Comparison of ENCODE assay signal across 8 cellular contexts in the genomic region with DNA sequence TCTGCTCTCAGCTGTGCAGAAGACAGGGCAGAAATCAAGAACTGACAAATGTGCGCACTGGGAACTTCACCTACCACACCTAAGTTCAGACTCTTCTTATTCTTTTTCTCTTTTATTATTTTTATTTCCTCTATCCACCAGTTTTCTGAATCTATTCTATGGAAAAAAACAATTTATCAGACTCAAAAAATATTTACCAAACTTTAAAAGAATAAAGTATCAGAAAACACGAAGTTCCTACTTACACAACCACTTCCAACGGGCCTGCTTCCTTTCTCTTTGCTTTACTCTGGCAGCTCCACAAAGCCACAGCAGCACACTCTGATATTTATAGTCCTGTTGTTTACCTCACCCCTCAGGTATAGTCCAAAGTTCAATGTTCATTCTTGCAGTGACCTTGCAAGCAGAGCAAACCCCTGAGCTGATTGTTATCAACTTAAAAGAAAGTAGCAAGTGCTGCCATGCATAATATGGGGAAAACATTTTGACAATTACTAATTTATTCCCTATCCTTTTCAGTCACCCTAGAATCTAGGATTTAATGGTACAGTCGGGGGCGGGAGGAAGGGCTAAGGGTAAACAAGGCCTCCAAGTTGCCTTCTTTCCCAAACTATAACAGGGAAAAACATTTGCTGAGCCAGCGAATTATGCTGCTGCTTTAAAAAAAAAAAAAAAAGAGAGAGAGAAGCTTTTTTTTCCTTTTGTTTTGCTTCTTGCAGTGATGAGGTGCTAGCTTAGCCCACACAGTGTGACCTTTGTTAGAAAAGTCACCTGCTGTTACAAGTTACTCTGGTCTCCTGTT. TPM values are rescaled to one million over a fixed set of nuclear protein-coding genes. Genes with fewer than 3 reads are reported as not detected.
DNase-seq lines count a peak whose midpoint lies in the region; ATAC-seq and TF ChIP-seq lines count a peak whose summit lies in the region.

A gene with protein sequence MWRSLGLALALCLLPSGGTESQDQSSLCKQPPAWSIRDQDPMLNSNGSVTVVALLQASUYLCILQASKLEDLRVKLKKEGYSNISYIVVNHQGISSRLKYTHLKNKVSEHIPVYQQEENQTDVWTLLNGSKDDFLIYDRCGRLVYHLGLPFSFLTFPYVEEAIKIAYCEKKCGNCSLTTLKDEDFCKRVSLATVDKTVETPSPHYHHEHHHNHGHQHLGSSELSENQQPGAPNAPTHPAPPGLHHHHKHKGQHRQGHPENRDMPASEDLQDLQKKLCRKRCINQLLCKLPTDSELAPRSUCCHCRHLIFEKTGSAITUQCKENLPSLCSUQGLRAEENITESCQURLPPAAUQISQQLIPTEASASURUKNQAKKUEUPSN (minus strand): TSS at position 302 of the 802 bp plus-strand sequence. CDS start 3,539 bp downstream, outside the sequence.

- intact Hi-C loops in activated CD4-positive, alpha-beta T cell treated with anti-CD3 and anti-CD28 coated beads, Interleukin-2, amount 10 ng/mL, durations not matched to agents 24 days and 14 days (cut with micrococcal nuclease) = no loop called here
- intact Hi-C loops in naive thymus-derived CD4-positive, alpha-beta T cell (cut with micrococcal nuclease) = no loop called here

- peak; percentile 13 for DNase-seq in activated CD4-positive, alpha-beta T cell treated with anti-CD3 and anti-CD28 coated beads, Interleukin-2, amount 10 ng/mL, durations not matched to agents 24 days and 14 days
- DNase-seq in activated CD4-positive, alpha-beta T cell treated with anti-CD3 and anti-CD28 coated beads for 1 hour = no peak
- peak; percentile 69 for DNase-seq in brain pericyte (ENCODE audit: low read depth, low spot score)
- no peak for DNase-seq in GM13976 (ENCODE audit: low spot score)
- no peak for DNase-seq in naive thymus-derived CD4-positive, alpha-beta T cell
- DNase-seq in DMS114 treated with DMSO at 0.1 percent for 48 hours (lab: John Stamatoyannopoulos, UW; ENCODE audit: unreplicated experiment) = no peak

- peak within 1 kb of the TSS in 20 of 21 experiments; percentile 29 to 88 (median 82) for H3K27ac ChIP-seq in skin epidermis
- H3K27ac ChIP-seq in naive thymus-derived CD4-positive, alpha-beta T cell (ENCODE audit: low read depth, low read length) = no peak within 1 kb of the TSS

- CTCF ChIA-PET in naive thymus-derived CD4-positive, alpha-beta T cell (lab: Charles Lee) = no interaction called here

- no peaks in the 10 kb centered on the region for H3K4me1 ChIP-seq in naive thymus-derived CD4-positive, alpha-beta T cell (ENCODE audit: control insufficient read depth in 2 of 2, insufficient read depth in 2 of 2, low read length in 2 of 2)

- no peaks in the 10 kb centered on the region for H3K9me3 ChIP-seq in iPS-18c (ENCODE audit: control insufficient read depth, insufficient read depth, low read length)
- H3K9me3 ChIP-seq in naive thymus-derived CD4-positive, alpha-beta T cell (ENCODE audit: control insufficient read depth in 2 of 3, low read length in 3 of 3) = no peaks in the 10 kb centered on the region

- no peaks in the 10 kb centered on the region for H3K27me3 ChIP-seq in naive thymus-derived CD4-positive, alpha-beta T cell (ENCODE audit: control insufficient read depth in 2 of 2, insufficient read depth in 2 of 2, low read length in 2 of 2)

- H3K36me3 Mint-ChIP-seq in activated CD4-positive, alpha-beta T cell treated with anti-CD3 and anti-CD28 coated beads, Interleukin-2, amount 10 ng/mL, durations not matched to agents 24 days and 14 days (ENCODE audit: low read depth) = no peaks in the 10 kb centered on the region
- peaks cover 0 to 3% (median 0%) of the 10 kb centered on the region in 5 donors for H3K36me3 Mint-ChIP-seq in naive thymus-derived CD4-positive, alpha-beta T cell

- POLR2A ChIA-PET in naive thymus-derived CD4-positive, alpha-beta T cell (lab: Charles Lee) = no interaction called here

- H3K36me3 ChIP-seq in naive thymus-derived CD4-positive, alpha-beta T cell (ENCODE audit: control insufficient read depth in 2 of 3, insufficient read depth in 3 of 3, low read length in 3 of 3) = no peaks in the 10 kb centered on the region

- ATAC-seq in naive thymus-derived CD4-positive, alpha-beta T cell = no peak

- TF ChIP-seq CTCF in GM13976 (IDR thresholded peaks at IDR 0.05; ENCODE audit: borderline replicate concordance, control extremely low read depth, extremely low read depth, insufficient read depth, missing control alignments) = no peak

- no peaks in the 10 kb centered on the region for H3K27me3 Mint-ChIP-seq in activated CD4-positive, alpha-beta T cell treated with anti-CD3 and anti-CD28 coated beads, Interleukin-2, amount 10 ng/mL, durations not matched to agents 24 days and 14 days
- no peaks in the 10 kb centered on the region for H3K27me3 Mint-ChIP-seq in naive thymus-derived CD4-positive, alpha-beta T cell

- no peak within 1 kb of the TSS for H3K27ac Mint-ChIP-seq in activated CD4-positive, alpha-beta T cell treated with anti-CD3 and anti-CD28 coated beads, Interleukin-2, amount 10 ng/mL, durations not matched to agents 24 days and 14 days
- peak within 1 kb of the TSS in 1 of 9 donors; percentile 54 for H3K27ac Mint-ChIP-seq in naive thymus-derived CD4-positive, alpha-beta T cell

- no peak within 1 kb of the TSS for H3K4me3 Mint-ChIP-seq in activated CD4-positive, alpha-beta T cell treated with anti-CD3 and anti-CD28 coated beads, Interleukin-2, amount 10 ng/mL, durations not matched to agents 24 days and 14 days
- no peak within 1 kb of the TSS for H3K4me3 Mint-ChIP-seq in naive thymus-derived CD4-positive, alpha-beta T cell

- in situ Hi-C loops in GM13976 (cut with MboI; ENCODE audit: low sequenced_read_pairs, unreplicated experiment) = no loop called here

- peak within 1 kb of the TSS; percentile 2; the same call in 1 of the 2 replicates for H3K4me3 ChIP-seq in iPS-18c (ENCODE audit: insufficient read depth, low read depth, low read length)
- peak within 1 kb of the TSS; percentile 23 to 50 (median 37) for H3K4me3 ChIP-seq in skin epidermis
- H3K4me3 ChIP-seq in naive thymus-derived CD4-positive, alpha-beta T cell (ENCODE audit: low read length) = no peak within 1 kb of the TSS

- no peaks in the 10 kb centered on the region for H3K9me3 Mint-ChIP-seq in activated CD4-positive, alpha-beta T cell treated with anti-CD3 and anti-CD28 coated beads, Interleukin-2, amount 10 ng/mL, durations not matched to agents 24 days and 14 days
- H3K9me3 Mint-ChIP-seq in naive thymus-derived CD4-positive, alpha-beta T cell = no peaks in the 10 kb centered on the region

- H3K4me1 Mint-ChIP-seq in activated CD4-positive, alpha-beta T cell treated with anti-CD3 and anti-CD28 coated beads, Interleukin-2, amount 10 ng/mL, durations not matched to agents 24 days and 14 days = peaks cover 5% of the 10 kb centered on the region
- peaks cover 0 to 11% (median 0%) of the 10 kb centered on the region in 7 donors for H3K4me1 Mint-ChIP-seq in naive thymus-derived CD4-positive, alpha-beta T cell

RNA-seq across cellular contexts. Expression of the gene that starts here (rescaled TPM):
- total RNA-seq in activated CD4-positive, alpha-beta T cell treated with anti-CD3 and anti-CD28 coated beads, Interleukin-2, amount 10 ng/mL, durations not matched to agents 24 days and 14 days = not detected in 2 replicates
- 1 to 10 TPM in 2 of 5 experiments, under 1 TPM in 2, not detected in 1; 0.39 to 4.8 (median 2.7) TPM for total RNA-seq in naive thymus-derived CD4-positive, alpha-beta T cell
- polyA plus RNA-seq in naive thymus-derived CD4-positive, alpha-beta T cell = not detected

Comparison
In these comparisons a context has a peak if more than half of its experiments do, and no peak if none do; other contexts are left out.
1. Peak in DNase-seq in activated CD4-positive, alpha-beta T cell treated with anti-CD3 and anti-CD28 coated beads, Interleukin-2, amount 10 ng/mL, durations not matched to agents 24 days and 14 days; RNA of the gene not detected or under 1 TPM.